ENCODE assay signal across 3 cellular contexts in the genomic region with DNA sequence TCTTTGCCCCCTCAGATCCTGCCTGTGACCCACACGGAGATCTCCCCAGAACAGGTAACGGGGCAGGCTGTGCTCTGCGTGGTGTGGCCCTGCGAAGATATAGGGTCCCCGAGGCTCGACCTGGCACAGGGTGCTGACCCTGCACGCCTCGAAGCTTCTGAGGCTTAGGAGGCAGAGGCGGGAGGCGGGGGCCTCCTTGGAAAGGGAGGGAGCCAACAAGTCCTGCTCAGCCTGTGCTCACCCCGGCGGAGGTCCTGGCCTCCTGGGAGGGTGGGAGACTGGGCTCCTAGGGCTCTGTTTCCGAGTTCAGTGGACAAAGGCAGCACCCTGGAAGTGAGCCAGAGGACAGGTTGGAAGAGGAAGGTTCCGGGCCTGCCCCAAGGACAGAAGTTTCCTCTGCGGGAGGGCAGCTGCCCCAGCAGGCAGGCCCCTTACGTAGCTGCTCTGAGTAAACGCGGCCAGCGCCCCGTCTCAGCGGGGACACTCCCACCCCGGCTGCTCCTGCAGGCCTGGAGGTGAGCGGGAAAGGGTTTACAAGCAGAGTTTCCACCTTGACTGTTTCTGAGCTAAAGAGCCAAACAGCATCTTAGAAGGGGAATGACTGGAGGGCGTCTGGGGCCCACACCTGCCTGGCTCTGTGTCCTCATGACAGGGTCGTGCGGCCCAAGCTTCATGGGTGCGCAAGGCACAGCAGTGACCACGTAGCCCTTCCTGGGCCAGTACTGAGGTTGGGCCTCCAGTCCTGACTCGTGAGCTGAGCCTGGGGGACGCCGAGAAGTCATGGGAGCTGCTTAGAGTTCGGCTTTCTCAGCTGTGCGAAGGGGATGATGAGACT.
TF ChIP-seq lines count a peak whose summit lies in the region.

No MANE protein-coding gene starts in this region.

TF ChIP-seq in SK-N-SH, 30 proteins besides CTCF, POLR2A, EP300 and RAD21:
- no peak for TF ChIP-seq TCF12 (IDR thresholded peaks at IDR 0.05)
- no peak for TF ChIP-seq RCOR1 (IDR thresholded peaks at IDR 0.05; ENCODE audit: low read length)
TF ChIP-seq in SK-N-SH: peak in this region for 0.

TF ChIP-seq in SK-N-SH treated with all-trans-retinoic acid at 6 μM for 48 hours, 23 proteins besides CTCF, POLR2A, EP300 and RAD21:
- TF ChIP-seq ZFP3 (CRISPR knock-in tag; IDR thresholded peaks at IDR 0.05) = no peak
- no peak for TF ChIP-seq ZNF70 (CRISPR knock-in tag; IDR thresholded peaks at IDR 0.05)
- TF ChIP-seq, protein P1, sequence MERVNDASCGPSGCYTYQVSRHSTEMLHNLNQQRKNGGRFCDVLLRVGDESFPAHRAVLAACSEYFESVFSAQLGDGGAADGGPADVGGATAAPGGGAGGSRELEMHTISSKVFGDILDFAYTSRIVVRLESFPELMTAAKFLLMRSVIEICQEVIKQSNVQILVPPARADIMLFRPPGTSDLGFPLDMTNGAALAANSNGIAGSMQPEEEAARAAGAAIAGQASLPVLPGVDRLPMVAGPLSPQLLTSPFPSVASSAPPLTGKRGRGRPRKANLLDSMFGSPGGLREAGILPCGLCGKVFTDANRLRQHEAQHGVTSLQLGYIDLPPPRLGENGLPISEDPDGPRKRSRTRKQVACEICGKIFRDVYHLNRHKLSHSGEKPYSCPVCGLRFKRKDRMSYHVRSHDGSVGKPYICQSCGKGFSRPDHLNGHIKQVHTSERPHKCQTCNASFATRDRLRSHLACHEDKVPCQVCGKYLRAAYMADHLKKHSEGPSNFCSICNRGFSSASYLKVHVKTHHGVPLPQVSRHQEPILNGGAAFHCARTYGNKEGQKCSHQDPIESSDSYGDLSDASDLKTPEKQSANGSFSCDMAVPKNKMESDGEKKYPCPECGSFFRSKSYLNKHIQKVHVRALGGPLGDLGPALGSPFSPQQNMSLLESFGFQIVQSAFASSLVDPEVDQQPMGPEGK (CRISPR knock-in tag; IDR thresholded peaks at IDR 0.05; ENCODE audit: borderline replicate concordance) = no peak
- TF ChIP-seq GLIS3 (CRISPR knock-in tag; IDR thresholded peaks at IDR 0.05) = no peak
- TF ChIP-seq, protein P2, sequence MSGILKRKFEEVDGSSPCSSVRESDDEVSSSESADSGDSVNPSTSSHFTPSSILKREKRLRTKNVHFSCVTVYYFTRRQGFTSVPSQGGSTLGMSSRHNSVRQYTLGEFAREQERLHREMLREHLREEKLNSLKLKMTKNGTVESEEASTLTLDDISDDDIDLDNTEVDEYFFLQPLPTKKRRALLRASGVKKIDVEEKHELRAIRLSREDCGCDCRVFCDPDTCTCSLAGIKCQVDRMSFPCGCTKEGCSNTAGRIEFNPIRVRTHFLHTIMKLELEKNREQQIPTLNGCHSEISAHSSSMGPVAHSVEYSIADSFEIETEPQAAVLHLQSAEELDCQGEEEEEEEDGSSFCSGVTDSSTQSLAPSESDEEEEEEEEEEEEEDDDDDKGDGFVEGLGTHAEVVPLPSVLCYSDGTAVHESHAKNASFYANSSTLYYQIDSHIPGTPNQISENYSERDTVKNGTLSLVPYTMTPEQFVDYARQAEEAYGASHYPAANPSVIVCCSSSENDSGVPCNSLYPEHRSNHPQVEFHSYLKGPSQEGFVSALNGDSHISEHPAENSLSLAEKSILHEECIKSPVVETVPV (CRISPR knock-in tag; IDR thresholded peaks at IDR 0.05) = no peak
- TF ChIP-seq, protein P3, sequence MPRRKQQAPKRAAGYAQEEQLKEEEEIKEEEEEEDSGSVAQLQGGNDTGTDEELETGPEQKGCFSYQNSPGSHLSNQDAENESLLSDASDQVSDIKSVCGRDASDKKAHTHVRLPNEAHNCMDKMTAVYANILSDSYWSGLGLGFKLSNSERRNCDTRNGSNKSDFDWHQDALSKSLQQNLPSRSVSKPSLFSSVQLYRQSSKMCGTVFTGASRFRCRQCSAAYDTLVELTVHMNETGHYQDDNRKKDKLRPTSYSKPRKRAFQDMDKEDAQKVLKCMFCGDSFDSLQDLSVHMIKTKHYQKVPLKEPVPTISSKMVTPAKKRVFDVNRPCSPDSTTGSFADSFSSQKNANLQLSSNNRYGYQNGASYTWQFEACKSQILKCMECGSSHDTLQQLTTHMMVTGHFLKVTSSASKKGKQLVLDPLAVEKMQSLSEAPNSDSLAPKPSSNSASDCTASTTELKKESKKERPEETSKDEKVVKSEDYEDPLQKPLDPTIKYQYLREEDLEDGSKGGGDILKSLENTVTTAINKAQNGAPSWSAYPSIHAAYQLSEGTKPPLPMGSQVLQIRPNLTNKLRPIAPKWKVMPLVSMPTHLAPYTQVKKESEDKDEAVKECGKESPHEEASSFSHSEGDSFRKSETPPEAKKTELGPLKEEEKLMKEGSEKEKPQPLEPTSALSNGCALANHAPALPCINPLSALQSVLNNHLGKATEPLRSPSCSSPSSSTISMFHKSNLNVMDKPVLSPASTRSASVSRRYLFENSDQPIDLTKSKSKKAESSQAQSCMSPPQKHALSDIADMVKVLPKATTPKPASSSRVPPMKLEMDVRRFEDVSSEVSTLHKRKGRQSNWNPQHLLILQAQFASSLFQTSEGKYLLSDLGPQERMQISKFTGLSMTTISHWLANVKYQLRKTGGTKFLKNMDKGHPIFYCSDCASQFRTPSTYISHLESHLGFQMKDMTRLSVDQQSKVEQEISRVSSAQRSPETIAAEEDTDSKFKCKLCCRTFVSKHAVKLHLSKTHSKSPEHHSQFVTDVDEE (CRISPR knock-in tag; IDR thresholded peaks at IDR 0.05) = no peak
- no peak for TF ChIP-seq ARNTL (CRISPR knock-in tag; IDR thresholded peaks at IDR 0.05; ENCODE audit: borderline replicate concordance, low read depth)
- TF ChIP-seq ESRRG (CRISPR knock-in tag; IDR thresholded peaks at IDR 0.05) = no peak
- TF ChIP-seq RARB (CRISPR knock-in tag; IDR thresholded peaks at IDR 0.05) = no peak
- no peak for TF ChIP-seq PPARA (CRISPR knock-in tag; IDR thresholded peaks at IDR 0.05; ENCODE audit: borderline replicate concordance)
- TF ChIP-seq OSR1 (CRISPR knock-in tag; IDR thresholded peaks at IDR 0.05) = no peak
- no peak for TF ChIP-seq SNAI2 (CRISPR knock-in tag; IDR thresholded peaks at IDR 0.05)
- no peak for TF ChIP-seq ZFP30 (CRISPR knock-in tag; IDR thresholded peaks at IDR 0.05)
- TF ChIP-seq CSDC2 (CRISPR knock-in tag; IDR thresholded peaks at IDR 0.05) = no peak
- TF ChIP-seq ZNF565 (CRISPR knock-in tag; conservative IDR thresholded peaks at IDR 0.05; ENCODE audit: low read depth) = no peak

TF ChIP-seq in HEK293, 187 proteins besides CTCF, POLR2A, EP300 and RAD21 (continued from another document):
- TF ChIP-seq ZNF837 (tag by site-specific recombination; IDR thresholded peaks at IDR 0.05) = no peak
- TF ChIP-seq, protein P4, sequence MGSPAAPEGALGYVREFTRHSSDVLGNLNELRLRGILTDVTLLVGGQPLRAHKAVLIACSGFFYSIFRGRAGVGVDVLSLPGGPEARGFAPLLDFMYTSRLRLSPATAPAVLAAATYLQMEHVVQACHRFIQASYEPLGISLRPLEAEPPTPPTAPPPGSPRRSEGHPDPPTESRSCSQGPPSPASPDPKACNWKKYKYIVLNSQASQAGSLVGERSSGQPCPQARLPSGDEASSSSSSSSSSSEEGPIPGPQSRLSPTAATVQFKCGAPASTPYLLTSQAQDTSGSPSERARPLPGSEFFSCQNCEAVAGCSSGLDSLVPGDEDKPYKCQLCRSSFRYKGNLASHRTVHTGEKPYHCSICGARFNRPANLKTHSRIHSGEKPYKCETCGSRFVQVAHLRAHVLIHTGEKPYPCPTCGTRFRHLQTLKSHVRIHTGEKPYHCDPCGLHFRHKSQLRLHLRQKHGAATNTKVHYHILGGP (tag by site-specific recombination; IDR thresholded peaks at IDR 0.05) = no peak
- no peak for TF ChIP-seq SP2 (tag by site-specific recombination; IDR thresholded peaks at IDR 0.05)
- TF ChIP-seq GLIS1 (tag by site-specific recombination; IDR thresholded peaks at IDR 0.05) = peak; percentile 86
- no peak for TF ChIP-seq ZNF155 (tag by site-specific recombination; IDR thresholded peaks at IDR 0.05)
- no peak for TF ChIP-seq BCL11A (tag by site-specific recombination; IDR thresholded peaks at IDR 0.05; ENCODE audit: low read depth)
- TF ChIP-seq ZNF707 (tag by site-specific recombination; IDR thresholded peaks at IDR 0.05) = no peak
- peak; percentile 46 for TF ChIP-seq GLIS2 (tag by site-specific recombination; IDR thresholded peaks at IDR 0.05)
- no peak for TF ChIP-seq ZNF658 (tag by site-specific recombination; IDR thresholded peaks at IDR 0.05)
- no peak for TF ChIP-seq ZNF510 (tag by site-specific recombination; IDR thresholded peaks at IDR 0.05; ENCODE audit: insufficient replicate concordance)
- no peak for TF ChIP-seq ZNF544 (tag by site-specific recombination; IDR thresholded peaks at IDR 0.05)
- no peak for TF ChIP-seq ZNF530 (tag by site-specific recombination; IDR thresholded peaks at IDR 0.05; ENCODE audit: low read depth)
- no peak for TF ChIP-seq ZNF157 (tag by site-specific recombination; IDR thresholded peaks at IDR 0.05)
- 0 out of 2 replicates have a peak, but pooled peaks have one; percentile 27 for TF ChIP-seq ZNF423 (tag by site-specific recombination; IDR thresholded peaks at IDR 0.05)
- TF ChIP-seq ZNF121 (tag by site-specific recombination; IDR thresholded peaks at IDR 0.05) = no peak
- TF ChIP-seq, protein P5, sequence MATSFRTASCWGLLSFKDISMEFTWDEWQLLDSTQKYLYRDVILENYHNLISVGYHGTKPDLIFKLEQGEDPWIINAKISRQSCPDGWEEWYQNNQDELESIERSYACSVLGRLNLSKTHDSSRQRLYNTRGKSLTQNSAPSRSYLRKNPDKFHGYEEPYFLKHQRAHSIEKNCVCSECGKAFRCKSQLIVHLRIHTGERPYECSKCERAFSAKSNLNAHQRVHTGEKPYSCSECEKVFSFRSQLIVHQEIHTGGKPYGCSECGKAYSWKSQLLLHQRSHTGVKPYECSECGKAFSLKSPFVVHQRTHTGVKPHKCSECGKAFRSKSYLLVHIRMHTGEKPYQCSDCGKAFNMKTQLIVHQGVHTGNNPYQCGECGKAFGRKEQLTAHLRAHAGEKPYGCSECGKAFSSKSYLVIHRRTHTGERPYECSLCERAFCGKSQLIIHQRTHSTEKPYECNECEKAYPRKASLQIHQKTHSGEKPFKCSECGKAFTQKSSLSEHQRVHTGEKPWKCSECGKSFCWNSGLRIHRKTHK (tag by site-specific recombination; IDR thresholded peaks at IDR 0.05) = no peak
